ENCODE assay signal across 8 cellular contexts in genomic region chr10:34254596-34254995, GRCh38.
DNase-seq lines count a peak whose midpoint lies in the region; ATAC-seq and TF ChIP-seq lines count a peak whose summit lies in the region.

No MANE protein-coding gene starts in this region.

- no peaks in the 10 kb centered on the region for H3K9me3 ChIP-seq in lung (ENCODE audit: control insufficient read depth in 2 of 2, insufficient read depth in 1 of 2, low read length in 1 of 2)

- ATAC-seq in GM18867 (IDR thresholded peaks at IDR 0.05; ENCODE audit: unreplicated experiment) (peak; percentile 80), HG02981 (IDR thresholded peaks at IDR 0.05; ENCODE audit: unreplicated experiment) (peak; percentile 96), lung (ENCODE audit: insufficient read depth, low FRiP score) (peak; percentile 34)

- H3K4me3 ChIP-seq in lung: no peak overlapping the region
- no peak overlapping the region for H3K4me3 ChIP-seq in H7 (ENCODE audit: insufficient read depth, low read depth, low read length)

- DNase-seq in SK-MEL-5 (ENCODE audit: low read depth, low spot score) (peak; percentile 38), lung (ENCODE audit: low spot score) (no peak), NCI-H526 (lab: John Stamatoyannopoulos, UW) (no peak), T1000 (lab: John Stamatoyannopoulos, UW) (no peak), hippocampal formation (lab: John Stamatoyannopoulos, UW) (no peak), H7 (no peak)

- H3K27ac ChIP-seq in lung (ENCODE audit: low read depth in 1 of 2, low read length in 1 of 2): no peak overlapping the region

- in situ Hi-C loops in SK-MEL-5 (cut with HindIII; ENCODE audit: low pct_unique_long_range_greater_than_20kb, low sequenced_read_pairs): no loop called here

- H3K27me3 ChIP-seq in lung (ENCODE audit: control insufficient read depth, insufficient read depth) (no peaks in the 10 kb centered on the region), H7 (ENCODE audit: control insufficient read depth, insufficient read depth, low read length) (no peaks in the 10 kb centered on the region)

- H3K4me1 ChIP-seq in lung (ENCODE audit: control insufficient read depth in 2 of 2, insufficient read depth in 2 of 2, low read length in 2 of 2): peaks cover 0 to 3% of the 10 kb centered on the region in 2 donors

- no peak for TF ChIP-seq CTCF in lung (IDR thresholded peaks at IDR 0.05; ENCODE audit: control extremely low read depth, extremely low read depth)

- H3K36me3 ChIP-seq in lung (ENCODE audit: control insufficient read depth in 2 of 2, insufficient read depth in 2 of 2, low read length in 2 of 2) (peaks cover 0 to 2% of the 10 kb centered on the region in 2 donors), H7 (replicated peaks; ENCODE audit: control insufficient read depth, insufficient read depth, low read length) (no peaks in the 10 kb centered on the region)

Comparison
In these comparisons a context has a peak if more than half of its experiments do, and no peak if none do; other contexts are left out.
1. ATAC-seq: peak in every context shown above with its lines; median percentile 96 in HG02981; 80 in GM18867; 34 in lung.